8 cellular contexts compared by ENCODE assay signal in the genomic region with DNA sequence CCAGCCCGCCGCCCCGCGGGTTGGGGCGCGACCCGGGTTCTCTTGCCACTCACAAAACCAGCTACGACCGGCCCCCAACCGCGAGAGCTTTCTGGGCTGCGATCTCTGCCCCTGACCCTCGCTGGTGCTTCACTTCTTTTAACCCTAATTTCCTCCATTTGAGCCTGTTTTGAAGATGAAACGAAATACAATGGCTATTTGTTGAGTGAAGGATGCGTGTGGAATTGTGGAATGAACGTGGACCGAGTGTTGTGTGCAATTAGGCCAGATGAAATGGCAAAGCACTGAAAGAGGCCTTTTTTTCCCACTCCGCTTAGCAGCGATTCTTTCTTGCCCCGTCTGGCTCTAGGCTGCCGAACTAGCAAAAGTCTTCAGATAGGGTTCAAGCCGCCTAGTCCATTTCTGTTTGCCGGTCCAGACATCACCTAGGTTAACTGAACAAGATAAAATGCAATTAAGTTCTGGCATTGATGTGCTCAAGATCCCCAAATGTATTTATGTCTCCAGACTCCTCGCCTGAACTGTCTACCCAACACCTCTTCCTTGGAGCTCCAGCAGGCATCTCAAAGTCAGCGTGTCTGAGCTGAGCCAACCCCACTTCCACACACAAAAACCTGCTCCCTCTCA. TPM values are rescaled to one million over a fixed set of nuclear protein-coding genes. Genes with fewer than 3 reads are reported as not detected.
DNase-seq lines count a peak whose midpoint lies in the region; ATAC-seq and TF ChIP-seq lines count a peak whose summit lies in the region.

No MANE protein-coding gene starts in this region.

- CTCF ChIA-PET in WTC11 (lab: Charles Lee): interaction anchor here (0.7 to 1.5 kb wide), 2 partner anchors 11 to 221 kb away, joined by 3 to 4 read pairs; no protein-coding TSS in a partner anchor

- H3K9ac ChIP-seq in rectal smooth muscle tissue (ENCODE audit: low read length): peak overlapping the region; percentile 66

- peak overlapping the region; percentile 81 for H3K27ac Mint-ChIP-seq in WTC11

- POLR2A ChIA-PET in WTC11 (lab: Charles Lee): no interaction called here

- intact Hi-C loops in head of caudate nucleus (cut with DNase I): loop anchor here (5.0 kb wide), 1 partner anchor 44 kb away; a partner anchor contains a TSS

- H3K4me1 ChIP-seq in rectal smooth muscle tissue (ENCODE audit: control insufficient read depth, insufficient read depth, low read length): peaks cover 21% of the 10 kb centered on the region

- ATAC-seq in WTC11: no peak

- TF ChIP-seq CTCF in WTC11 (IDR thresholded peaks at IDR 0.05): no peak

- H3K36me3 Mint-ChIP-seq in WTC11: peaks cover 3% of the 10 kb centered on the region; the same call in 1 of the 2 replicates

- peak overlapping the region; percentile 70 for H3K4me3 ChIP-seq in rectal smooth muscle tissue (ENCODE audit: low read length)

- H3K4me1 Mint-ChIP-seq in WTC11: peaks cover 49% of the 10 kb centered on the region

- DNase-seq in NCI-H748 (lab: John Stamatoyannopoulos, UW; ENCODE audit: unreplicated experiment): peak; percentile 16
- DNase-seq in NCI-H748 treated with DMSO at 0.1 percent for 48 hours (lab: John Stamatoyannopoulos, UW): no peak
- no peak for DNase-seq in WTC11 (ENCODE audit: low spot score)
- DNase-seq in head of caudate nucleus: peak in 33 of 42 donors; percentile 10 to 78 (median 53)
- DNase-seq in SKM-1 treated with dmso at 0.1 percent for 144 hours (lab: John Stamatoyannopoulos, UW; ENCODE audit: unreplicated experiment): no peak
- DNase-seq in NCI-H524 (lab: John Stamatoyannopoulos, UW): no peak
- no peak for DNase-seq in RKO (ENCODE audit: low spot score)

- H3K36me3 ChIP-seq in rectal smooth muscle tissue (ENCODE audit: control insufficient read depth, insufficient read depth, low read length): no peaks in the 10 kb centered on the region

- no peaks in the 10 kb centered on the region for H3K9me3 Mint-ChIP-seq in WTC11

- no peaks in the 10 kb centered on the region for H3K27me3 ChIP-seq in rectal smooth muscle tissue (ENCODE audit: control insufficient read depth, insufficient read depth, low read length)

- H3K4me3 Mint-ChIP-seq in WTC11: peak overlapping the region; percentile 85

- peaks cover 12% of the 10 kb centered on the region for H3K27me3 Mint-ChIP-seq in WTC11 (ENCODE audit: low read depth)

- H3K27ac ChIP-seq in rectal smooth muscle tissue (ENCODE audit: low read depth, low read length): peak overlapping the region; percentile 92

TF ChIP-seq in WTC11, 78 proteins besides CTCF, POLR2A, EP300 and RAD21:
- TF ChIP-seq, protein P1, sequence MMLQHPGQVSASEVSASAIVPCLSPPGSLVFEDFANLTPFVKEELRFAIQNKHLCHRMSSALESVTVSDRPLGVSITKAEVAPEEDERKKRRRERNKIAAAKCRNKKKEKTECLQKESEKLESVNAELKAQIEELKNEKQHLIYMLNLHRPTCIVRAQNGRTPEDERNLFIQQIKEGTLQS (CRISPR knock-in tag; conservative IDR thresholded peaks at IDR 0.05): no peak
- TF ChIP-seq, protein P2, sequence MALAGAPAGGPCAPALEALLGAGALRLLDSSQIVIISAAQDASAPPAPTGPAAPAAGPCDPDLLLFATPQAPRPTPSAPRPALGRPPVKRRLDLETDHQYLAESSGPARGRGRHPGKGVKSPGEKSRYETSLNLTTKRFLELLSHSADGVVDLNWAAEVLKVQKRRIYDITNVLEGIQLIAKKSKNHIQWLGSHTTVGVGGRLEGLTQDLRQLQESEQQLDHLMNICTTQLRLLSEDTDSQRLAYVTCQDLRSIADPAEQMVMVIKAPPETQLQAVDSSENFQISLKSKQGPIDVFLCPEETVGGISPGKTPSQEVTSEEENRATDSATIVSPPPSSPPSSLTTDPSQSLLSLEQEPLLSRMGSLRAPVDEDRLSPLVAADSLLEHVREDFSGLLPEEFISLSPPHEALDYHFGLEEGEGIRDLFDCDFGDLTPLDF (CRISPR knock-in tag; IDR thresholded peaks at IDR 0.05): no peak
- no peak for TF ChIP-seq NR1H2 (CRISPR knock-in tag; IDR thresholded peaks at IDR 0.05)
- TF ChIP-seq, protein P3, sequence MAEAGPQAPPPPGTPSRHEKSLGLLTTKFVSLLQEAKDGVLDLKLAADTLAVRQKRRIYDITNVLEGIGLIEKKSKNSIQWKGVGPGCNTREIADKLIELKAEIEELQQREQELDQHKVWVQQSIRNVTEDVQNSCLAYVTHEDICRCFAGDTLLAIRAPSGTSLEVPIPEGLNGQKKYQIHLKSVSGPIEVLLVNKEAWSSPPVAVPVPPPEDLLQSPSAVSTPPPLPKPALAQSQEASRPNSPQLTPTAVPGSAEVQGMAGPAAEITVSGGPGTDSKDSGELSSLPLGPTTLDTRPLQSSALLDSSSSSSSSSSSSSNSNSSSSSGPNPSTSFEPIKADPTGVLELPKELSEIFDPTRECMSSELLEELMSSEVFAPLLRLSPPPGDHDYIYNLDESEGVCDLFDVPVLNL (CRISPR knock-in tag; IDR thresholded peaks at IDR 0.05; ENCODE audit: borderline replicate concordance, low read depth): no peak
- TF ChIP-seq CBFB (CRISPR knock-in tag; IDR thresholded peaks at IDR 0.05; ENCODE audit: low read depth): no peak
- no peak for TF ChIP-seq SMAD4 (CRISPR knock-in tag; IDR thresholded peaks at IDR 0.05)
- TF ChIP-seq, protein P4, sequence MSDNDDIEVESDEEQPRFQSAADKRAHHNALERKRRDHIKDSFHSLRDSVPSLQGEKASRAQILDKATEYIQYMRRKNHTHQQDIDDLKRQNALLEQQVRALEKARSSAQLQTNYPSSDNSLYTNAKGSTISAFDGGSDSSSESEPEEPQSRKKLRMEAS (CRISPR knock-in tag; IDR thresholded peaks at IDR 0.05): no peak

RNA-seq across cellular contexts. Expression of a gene that starts 0.4 kb away (rescaled TPM):
- total RNA-seq in WTC11 (2021): 85.9 to 89.7 TPM (median 88.1 TPM) in 3 replicates

RNA-seq across cellular contexts. Expression of a gene that starts 44.0 kb away (rescaled TPM):
- total RNA-seq in WTC11 (2021): 262 to 271 TPM (median 265 TPM) in 3 replicates

Comparison
In these comparisons a context has a peak if more than half of its experiments do, and no peak if none do; other contexts are left out.
1. DNase-seq: peak in NCI-H748 (single experiment) and head of caudate nucleus (33 of 42); none in NCI-H748 treated with DMSO at 0.1 percent for 48 hours (single experiment), WTC11 (single experiment), SKM-1 treated with dmso at 0.1 percent for 144 hours (single experiment), NCI-H524 (0 of 2) and RKO (single experiment).